24 cellular contexts compared by ENCODE assay signal in genomic region chr3:27271890-27272289, GRCh38.
"Had no signal": no experiment of that assay in that cellular context is flagged by ENCODE, and none has a peak within 500 bp of the region (broad histone marks: within the 10 kb centered on the region; RNA-seq: fewer than 3 reads in every experiment).

No MANE protein-coding gene starts in this region.

- H3K4me3 ChIP-seq: coronary artery, dorsolateral prefrontal cortex, esophagus squamous epithelium, gastroesophageal sphincter, heart left ventricle, hepatocyte, left lung, lower lobe of right lung had no signal

- H3K9me3 ChIP-seq: esophagus squamous epithelium, gastroesophageal sphincter, lower lobe of right lung had no signal

- H3K4me1 ChIP-seq: esophagus squamous epithelium, foreskin keratinocyte, gastroesophageal sphincter, heart left ventricle, left lung, lower lobe of right lung had no signal

- H2AFZ ChIP-seq: hepatocyte had no signal

- H3K79me2 ChIP-seq: hepatocyte had no signal

- H3K27me3 ChIP-seq: dorsolateral prefrontal cortex, esophagus squamous epithelium, foreskin keratinocyte, gastroesophageal sphincter, heart left ventricle, hepatocyte, left lung had no signal

- ATAC-seq: effector memory CD8-positive, alpha-beta T cell; esophagus mucosa; foreskin keratinocyte; gastroesophageal sphincter; heart left ventricle; left lung; left ventricle myocardium superior; lower lobe of right lung; naive thymus-derived CD4-positive, alpha-beta T cell had no signal

- H3K4me2 ChIP-seq: hepatocyte had no signal

- H3K27ac ChIP-seq: coronary artery, dorsolateral prefrontal cortex, epithelial cell of prostate, esophagus squamous epithelium, foreskin keratinocyte, gastroesophageal sphincter, heart left ventricle, hepatocyte, left lung, lower lobe of right lung had no signal

- DNase-seq: dermis blood vessel endothelial cell; dorsolateral prefrontal cortex; effector CD8-positive, alpha-beta T cell; effector memory CD8-positive, alpha-beta T cell; endodermal cell; erythroblast; esophagus squamous epithelium; foreskin keratinocyte; heart left ventricle; hypothalamus; immature natural killer cell; islet precursor cell; kidney; kidney glomerular epithelial cell; left lung; left ventricle myocardium superior; lower lobe of right lung; mesenchymal stem cell; naive thymus-derived CD4-positive, alpha-beta T cell had no signal

- H3K36me3 ChIP-seq: esophagus squamous epithelium, gastroesophageal sphincter, heart left ventricle, left lung, lower lobe of right lung had no signal
